Comparison of ENCODE assay signal across 12 cellular contexts in genomic region chr2:238100049-238100820, GRCh38. TPM values are rescaled to one million over a fixed set of nuclear protein-coding genes. Genes with fewer than 3 reads are reported as not detected.
DNase-seq lines count a peak whose midpoint lies in the region; ATAC-seq and TF ChIP-seq lines count a peak whose summit lies in the region.
"Had no signal": no experiment of that assay in that cellular context is flagged by ENCODE, and none has a peak within 500 bp of the region (broad histone marks: within the 10 kb centered on the region; RNA-seq: fewer than 3 reads in every experiment).

ESPNL (plus strand) TSS chr2:238100340; CDS start chr2:238100420, 80 bp downstream.

- no peak for TF ChIP-seq POLR2A in stomach (IDR thresholded peaks at IDR 0.05)

- H3K9me3 ChIP-seq in stomach: no peaks in the 10 kb centered on the region
- H3K9me3 ChIP-seq: adrenal gland had no signal

- no peaks in the 10 kb centered on the region for H3K9me3 Mint-ChIP-seq in activated CD4-positive, alpha-beta T cell treated with anti-CD3 and anti-CD28 coated beads, Interleukin-2, amount 10 ng/mL, durations not matched to agents 24 days and 14 days
- H3K9me3 Mint-ChIP-seq in dendritic cell treated with granulocyte-macrophage colony-stimulating factor and Interleukin-4, amounts not matched to agents 40 ng/mL and 50 ng/mL, for 4 days: no peaks in the 10 kb centered on the region

- no peak within 1 kb of the TSS for H3K4me3 ChIP-seq in stomach
- H3K4me3 ChIP-seq: adrenal gland, skin epidermis had no signal

- no peaks in the 10 kb centered on the region for H3K27me3 Mint-ChIP-seq in activated CD4-positive, alpha-beta T cell treated with anti-CD3 and anti-CD28 coated beads, Interleukin-2, amount 10 ng/mL, durations not matched to agents 24 days and 14 days
- no peaks in the 10 kb centered on the region for H3K27me3 Mint-ChIP-seq in dendritic cell treated with granulocyte-macrophage colony-stimulating factor and Interleukin-4, amounts not matched to agents 40 ng/mL and 50 ng/mL, for 4 days

- DNase-seq in activated CD4-positive, alpha-beta T cell treated with anti-CD3 and anti-CD28 coated beads, Interleukin-2, amount 10 ng/mL, durations not matched to agents 24 days and 14 days: no peak
- no peak for DNase-seq in activated CD4-positive, alpha-beta T cell treated with anti-CD3 and anti-CD28 coated beads for 1 hour
- peak; percentile 41 for DNase-seq in NCI-H524 treated with DMSO at 0.1 percent for 48 hours (lab: John Stamatoyannopoulos, UW)
- DNase-seq in stomach: peak; percentile 23
- no peak for DNase-seq in NCI-H2029 (lab: John Stamatoyannopoulos, UW)
- DNase-seq in NCI-H1417 treated with DMSO at 0.1 percent for 48 hours (lab: John Stamatoyannopoulos, UW): no peak
- DNase-seq: left cardiac atrium had no signal

- intact Hi-C loops in activated CD4-positive, alpha-beta T cell treated with anti-CD3 and anti-CD28 coated beads, Interleukin-2, amount 10 ng/mL, durations not matched to agents 24 days and 14 days (cut with micrococcal nuclease): no loop called here
- intact Hi-C loops in dendritic cell treated with granulocyte-macrophage colony-stimulating factor and Interleukin-4, amounts not matched to agents 40 ng/mL and 50 ng/mL, for 4 days (cut with micrococcal nuclease): no loop called here
- intact Hi-C loops in stomach (cut with DNase I; ENCODE audit: low total_unique reads): no loop called here

- H3K4me3 Mint-ChIP-seq in activated CD4-positive, alpha-beta T cell treated with anti-CD3 and anti-CD28 coated beads, Interleukin-2, amount 10 ng/mL, durations not matched to agents 24 days and 14 days: no peak within 1 kb of the TSS
- H3K4me3 Mint-ChIP-seq in dendritic cell treated with granulocyte-macrophage colony-stimulating factor and Interleukin-4, amounts not matched to agents 40 ng/mL and 50 ng/mL, for 4 days: peak within 1 kb of the TSS; percentile 39

- peaks cover 16% of the 10 kb centered on the region for H3K36me3 Mint-ChIP-seq in activated CD4-positive, alpha-beta T cell treated with anti-CD3 and anti-CD28 coated beads, Interleukin-2, amount 10 ng/mL, durations not matched to agents 24 days and 14 days (ENCODE audit: low read depth)
- H3K36me3 Mint-ChIP-seq in dendritic cell treated with granulocyte-macrophage colony-stimulating factor and Interleukin-4, amounts not matched to agents 40 ng/mL and 50 ng/mL, for 4 days (ENCODE audit: low read depth): peaks cover 25% of the 10 kb centered on the region

- H3K4me1 ChIP-seq in stomach: peaks cover 0 to 19% (median 2%) of the 10 kb centered on the region in 4 donors
- H3K4me1 ChIP-seq: adrenal gland had no signal

- no peaks in the 10 kb centered on the region for H3K27me3 ChIP-seq in stomach
- H3K27me3 ChIP-seq: adrenal gland had no signal

- peak within 1 kb of the TSS in 2 of 5 donors; percentile 14 to 64 for H3K27ac ChIP-seq in stomach
- H3K27ac ChIP-seq: epithelial cell of prostate had no signal

- no peak for TF ChIP-seq CTCF in stomach (IDR thresholded peaks at IDR 0.05)

- WGBS in stomach, 5 donors: 83 to 89% (median 85%) methylated on average over 11 to 38 of the region's 38 CpGs

- ATAC-seq in GM21423 (IDR thresholded peaks at IDR 0.05; ENCODE audit: unreplicated experiment): no peak
- ATAC-seq: left cardiac atrium had no signal

- peaks cover 11% of the 10 kb centered on the region for H3K4me1 Mint-ChIP-seq in activated CD4-positive, alpha-beta T cell treated with anti-CD3 and anti-CD28 coated beads, Interleukin-2, amount 10 ng/mL, durations not matched to agents 24 days and 14 days
- H3K4me1 Mint-ChIP-seq in dendritic cell treated with granulocyte-macrophage colony-stimulating factor and Interleukin-4, amounts not matched to agents 40 ng/mL and 50 ng/mL, for 4 days (ENCODE audit: low read depth): peaks cover 69% of the 10 kb centered on the region

- no peaks in the 10 kb centered on the region for H3K36me3 ChIP-seq in stomach
- H3K36me3 ChIP-seq: adrenal gland had no signal

- no peak for TF ChIP-seq EP300 in stomach (IDR thresholded peaks at IDR 0.05)

- peak within 1 kb of the TSS; percentile 85 for H3K27ac Mint-ChIP-seq in activated CD4-positive, alpha-beta T cell treated with anti-CD3 and anti-CD28 coated beads, Interleukin-2, amount 10 ng/mL, durations not matched to agents 24 days and 14 days
- H3K27ac Mint-ChIP-seq in dendritic cell treated with granulocyte-macrophage colony-stimulating factor and Interleukin-4, amounts not matched to agents 40 ng/mL and 50 ng/mL, for 4 days: peak within 1 kb of the TSS; percentile 97

RNA-seq across cellular contexts. Expression of gene ESPNL, which starts in this region (rescaled TPM):
- total RNA-seq in activated CD4-positive, alpha-beta T cell treated with anti-CD3 and anti-CD28 coated beads, Interleukin-2, amount 10 ng/mL, durations not matched to agents 24 days and 14 days: 0.07 and 0.26 TPM in 2 replicates
- 1 to 10 TPM in 1 of 5 donors, under 1 TPM in 1, not detected in 3; 0.73 to 1.3 TPM for total RNA-seq in stomach
- under 1 TPM; 0.05 to 0.31 (median 0.25) TPM for polyA plus RNA-seq in stomach

Comparison
In these comparisons a context has a peak if more than half of its experiments do, and no peak if none do; other contexts are left out.
1. DNase-seq: peak in NCI-H524 treated with DMSO at 0.1 percent for 48 hours (single experiment) and stomach (single experiment); none in activated CD4-positive, alpha-beta T cell treated with anti-CD3 and anti-CD28 coated beads, Interleukin-2, amount 10 ng/mL, durations not matched to agents 24 days and 14 days (single experiment), activated CD4-positive, alpha-beta T cell treated with anti-CD3 and anti-CD28 coated beads for 1 hour (single experiment), NCI-H2029 (single experiment) and NCI-H1417 treated with DMSO at 0.1 percent for 48 hours (single experiment).